Comparison of ENCODE assay signal across 24 cellular contexts in the genomic region with DNA sequence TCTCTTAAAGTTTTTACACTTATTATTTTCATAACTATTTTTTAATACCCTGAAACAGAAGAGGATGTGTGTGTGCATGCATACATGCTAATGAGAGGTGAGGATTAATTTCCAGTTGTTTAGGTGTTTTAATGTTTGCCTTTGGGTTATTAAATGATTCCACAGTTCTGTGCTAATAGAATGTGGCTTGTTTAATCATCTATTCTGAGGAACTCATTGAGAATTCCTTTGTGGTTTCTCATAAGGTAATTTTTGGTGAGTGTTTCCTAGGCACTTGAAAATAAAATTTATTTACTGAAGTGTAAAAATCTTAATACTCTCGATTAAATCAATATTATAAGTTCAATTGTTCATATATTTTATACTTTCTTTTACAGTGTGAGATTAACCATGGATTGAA. TPM values are rescaled to one million over a fixed set of nuclear protein-coding genes. Genes with fewer than 3 reads are reported as not detected.
A peak's percentile ranks its signal among the peaks of the same experiment; 100 is the strongest.
DNase-seq lines count a peak whose midpoint lies in the region; ATAC-seq and TF ChIP-seq lines count a peak whose summit lies in the region.
"Had no signal": no experiment of that assay in that cellular context is flagged by ENCODE, and none has a peak within 500 bp of the region (broad histone marks: within the 10 kb centered on the region; RNA-seq: fewer than 3 reads in every experiment).

No MANE protein-coding gene starts in this region.

- no peak overlapping the region for H3K9ac ChIP-seq in PC-3 (ENCODE audit: low read length)
- H3K9ac ChIP-seq: KMS-11 had no signal

- H2AFZ ChIP-seq in PC-3 (ENCODE audit: low read length): no peak overlapping the region

- H3K4me2 ChIP-seq in PC-3 (ENCODE audit: low read length): peak overlapping the region; percentile 81; the same call in 1 of the 2 replicates
- H3K4me2 ChIP-seq: KMS-11 had no signal

- TF ChIP-seq CTCF in PC-3 (conservative IDR thresholded peaks at IDR 0.05; ENCODE audit: low read depth, low read length) (no peak), choroid plexus epithelial cell (conservative IDR thresholded peaks at IDR 0.05; ENCODE audit: low read depth, low read length) (no peak)

- CTCF ChIA-PET in PC-3 (lab: Charles Lee): no interaction called here

- POLR2A ChIA-PET in PC-3 (lab: Charles Lee; ENCODE audit: unreplicated experiment): no interaction called here

- ATAC-seq in PC-3 (peak; percentile 7; the same call in 1 of the 2 replicates), GM21360 (IDR thresholded peaks at IDR 0.05; ENCODE audit: unreplicated experiment) (no peak), GM18517 (IDR thresholded peaks at IDR 0.05; ENCODE audit: unreplicated experiment) (no peak)
- ATAC-seq: GM12878 had no signal

- H3K4me1 ChIP-seq in PC-3 (ENCODE audit: insufficient read depth, low read length): peaks cover 27% of the 10 kb centered on the region
- H3K4me1 ChIP-seq: BE2C, Peyer's patch had no signal

- no peaks in the 10 kb centered on the region for H3K27me3 ChIP-seq in PC-3 (ENCODE audit: low read length)
- H3K27me3 ChIP-seq: BE2C, Peyer's patch had no signal

- no TSS peak for BruUV-seq in PC-3 (replicated peaks; lab: Mats Ljungman, UMichigan)

- H3K79me2 ChIP-seq in PC-3 (ENCODE audit: low read length): no peaks in the 10 kb centered on the region

- no peaks in the 10 kb centered on the region for H3K9me3 ChIP-seq in PC-3 (ENCODE audit: low read length)
- H3K9me3 ChIP-seq: BE2C, Peyer's patch had no signal

- peaks cover 3% of the 10 kb centered on the region; the same call in 1 of the 2 replicates for H4K20me1 ChIP-seq in PC-3 (ENCODE audit: low read length)

- H3K4me3 ChIP-seq in PC-3 (ENCODE audit: low read length) (no peak overlapping the region), choroid plexus epithelial cell (ENCODE audit: low read depth, low read length) (no peak overlapping the region)
- H3K4me3 ChIP-seq: GM12878, Peyer's patch, SK-N-MC had no signal

- no peaks in the 10 kb centered on the region for H3K9me2 ChIP-seq in PC-3 (replicated peaks; ENCODE audit: low read length)

- H3K27ac ChIP-seq in PC-3 (ENCODE audit: low read length): no peak overlapping the region
- H3K27ac ChIP-seq: KMS-11, Peyer's patch, SK-N-MC had no signal

- peaks cover 5% of the 10 kb centered on the region for H3F3A ChIP-seq in PC-3 (ENCODE audit: low read length, unreplicated experiment)

- intact Hi-C loops in PC-3 (cut with micrococcal nuclease): loop anchor here (10.0 kb wide), 2 partner anchors 203 to 453 kb away; no protein-coding TSS in a partner anchor

- H3K36me3 ChIP-seq in PC-3 (ENCODE audit: low read depth, low read length): no peaks in the 10 kb centered on the region
- H3K36me3 ChIP-seq: BE2C, Peyer's patch had no signal

- peak; percentile 5 for DNase-seq in AG08395 (ENCODE audit: low spot score)
- DNase-seq in PC-3: peak; percentile 48
- peak; percentile 5 for DNase-seq in choroid plexus epithelial cell (ENCODE audit: low read depth)
- peak; percentile 53 for DNase-seq in kidney glomerular epithelial cell (lab: John Stamatoyannopoulos, UW)
- DNase-seq in SK-N-DZ (ENCODE audit: low spot score): no peak
- no peak for DNase-seq in NCI-H446 treated with DMSO at 0.1 percent for 48 hours (lab: John Stamatoyannopoulos, UW)
- DNase-seq: BE2C; CD4-positive, CD25-positive, alpha-beta regulatory T cell; DMS79 treated with DMSO at 0.1 percent for 48 hours; IMR-90; NCI-H1105; NCI-H146; NCI-H2029; NCI-H226; NCI-H524 treated with DMSO at 0.1 percent for 48 hours; NCI-H82; Peyer's patch; Right ventricle myocardium superior; SW 1271 had no signal

RNA-seq across cellular contexts. Expression of a gene that starts 38.0 kb away (rescaled TPM):
- 4.4 and 6.7 TPM in 2 replicates for total RNA-seq in PC-3 (2014; rRNA removed)
- polyA plus RNA-seq in SK-N-DZ (2014; cell fraction: cytosol; rRNA removed): 43.3 and 45.0 TPM in 2 replicates
- 46.1 and 53.3 TPM in 2 replicates for polyA plus RNA-seq in SK-N-DZ (2014; cell fraction: nucleus; rRNA removed)
- total RNA-seq: GM12878, Peyer's patch had no signal

Comparison
In these comparisons a context has a peak if more than half of its experiments do, and no peak if none do; other contexts are left out.
1. DNase-seq: peak in AG08395 (single experiment), PC-3 (single experiment), choroid plexus epithelial cell (single experiment) and kidney glomerular epithelial cell (single experiment); none in SK-N-DZ (single experiment) and NCI-H446 treated with DMSO at 0.1 percent for 48 hours (single experiment).